2 cellular contexts compared by ENCODE assay signal in the genomic region with DNA sequence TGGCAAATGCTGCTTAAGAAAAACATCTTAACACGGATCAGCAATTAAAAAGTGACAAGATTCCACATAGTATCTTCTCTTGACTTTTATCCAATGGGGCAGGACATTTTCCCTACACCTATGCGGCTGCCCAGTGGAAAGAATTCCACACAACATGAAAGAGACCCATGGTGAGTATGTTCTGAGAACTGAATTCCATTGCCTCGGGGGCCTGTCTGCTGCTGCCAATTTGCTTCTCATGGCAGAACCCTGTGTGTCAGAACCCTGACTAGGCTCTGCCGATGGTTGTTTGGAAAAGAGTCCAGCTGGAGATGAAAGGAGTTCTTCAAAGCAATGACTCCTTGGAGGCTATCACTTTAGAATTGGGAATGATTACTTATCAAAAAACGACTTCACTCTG.
TF ChIP-seq lines count a peak whose summit lies in the region.

No MANE protein-coding gene starts in this region.

TF ChIP-seq in IMR-90, 13 proteins besides CTCF, POLR2A, EP300 and RAD21 (continued from another document):
- TF ChIP-seq, protein P1, sequence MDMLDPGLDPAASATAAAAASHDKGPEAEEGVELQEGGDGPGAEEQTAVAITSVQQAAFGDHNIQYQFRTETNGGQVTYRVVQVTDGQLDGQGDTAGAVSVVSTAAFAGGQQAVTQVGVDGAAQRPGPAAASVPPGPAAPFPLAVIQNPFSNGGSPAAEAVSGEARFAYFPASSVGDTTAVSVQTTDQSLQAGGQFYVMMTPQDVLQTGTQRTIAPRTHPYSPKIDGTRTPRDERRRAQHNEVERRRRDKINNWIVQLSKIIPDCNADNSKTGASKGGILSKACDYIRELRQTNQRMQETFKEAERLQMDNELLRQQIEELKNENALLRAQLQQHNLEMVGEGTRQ (IDR thresholded peaks at IDR 0.05; ENCODE audit: low read depth, low read length): no peak
- TF ChIP-seq ELK1 (IDR thresholded peaks at IDR 0.05; ENCODE audit: borderline replicate concordance, low read depth, low read length) (no peak), MXI1 (IDR thresholded peaks at IDR 0.05; ENCODE audit: borderline replicate concordance, low read depth, low read length) (no peak), NFE2L2 (IDR thresholded peaks at IDR 0.05; ENCODE audit: low read depth, low read length) (no peak), MAFK (IDR thresholded peaks at IDR 0.05; ENCODE audit: low read depth, low read length) (no peak)

TF ChIP-seq in SK-N-SH treated with all-trans-retinoic acid at 6 μM for 48 hours, 23 proteins besides CTCF, POLR2A, EP300 and RAD21 (continued from another document):
- TF ChIP-seq, protein P2, sequence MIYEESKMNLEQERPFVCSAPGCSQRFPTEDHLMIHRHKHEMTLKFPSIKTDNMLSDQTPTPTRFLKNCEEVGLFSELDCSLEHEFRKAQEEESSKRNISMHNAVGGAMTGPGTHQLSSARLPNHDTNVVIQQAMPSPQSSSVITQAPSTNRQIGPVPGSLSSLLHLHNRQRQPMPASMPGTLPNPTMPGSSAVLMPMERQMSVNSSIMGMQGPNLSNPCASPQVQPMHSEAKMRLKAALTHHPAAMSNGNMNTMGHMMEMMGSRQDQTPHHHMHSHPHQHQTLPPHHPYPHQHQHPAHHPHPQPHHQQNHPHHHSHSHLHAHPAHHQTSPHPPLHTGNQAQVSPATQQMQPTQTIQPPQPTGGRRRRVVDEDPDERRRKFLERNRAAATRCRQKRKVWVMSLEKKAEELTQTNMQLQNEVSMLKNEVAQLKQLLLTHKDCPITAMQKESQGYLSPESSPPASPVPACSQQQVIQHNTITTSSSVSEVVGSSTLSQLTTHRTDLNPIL (CRISPR knock-in tag; IDR thresholded peaks at IDR 0.05; ENCODE audit: low read depth): no peak
- TF ChIP-seq GLIS3 (CRISPR knock-in tag; IDR thresholded peaks at IDR 0.05): no peak
- TF ChIP-seq ZFP3 (CRISPR knock-in tag; IDR thresholded peaks at IDR 0.05): no peak
- TF ChIP-seq RARB (CRISPR knock-in tag; IDR thresholded peaks at IDR 0.05): no peak
- no peak for TF ChIP-seq BACH2 (CRISPR knock-in tag; IDR thresholded peaks at IDR 0.05; ENCODE audit: borderline replicate concordance)
- TF ChIP-seq TOX (CRISPR knock-in tag; IDR thresholded peaks at IDR 0.05; ENCODE audit: borderline replicate concordance): no peak
- TF ChIP-seq ZNF565 (CRISPR knock-in tag; conservative IDR thresholded peaks at IDR 0.05; ENCODE audit: low read depth): no peak
- no peak for TF ChIP-seq CSDC2 (CRISPR knock-in tag; IDR thresholded peaks at IDR 0.05)
- TF ChIP-seq, protein P3, sequence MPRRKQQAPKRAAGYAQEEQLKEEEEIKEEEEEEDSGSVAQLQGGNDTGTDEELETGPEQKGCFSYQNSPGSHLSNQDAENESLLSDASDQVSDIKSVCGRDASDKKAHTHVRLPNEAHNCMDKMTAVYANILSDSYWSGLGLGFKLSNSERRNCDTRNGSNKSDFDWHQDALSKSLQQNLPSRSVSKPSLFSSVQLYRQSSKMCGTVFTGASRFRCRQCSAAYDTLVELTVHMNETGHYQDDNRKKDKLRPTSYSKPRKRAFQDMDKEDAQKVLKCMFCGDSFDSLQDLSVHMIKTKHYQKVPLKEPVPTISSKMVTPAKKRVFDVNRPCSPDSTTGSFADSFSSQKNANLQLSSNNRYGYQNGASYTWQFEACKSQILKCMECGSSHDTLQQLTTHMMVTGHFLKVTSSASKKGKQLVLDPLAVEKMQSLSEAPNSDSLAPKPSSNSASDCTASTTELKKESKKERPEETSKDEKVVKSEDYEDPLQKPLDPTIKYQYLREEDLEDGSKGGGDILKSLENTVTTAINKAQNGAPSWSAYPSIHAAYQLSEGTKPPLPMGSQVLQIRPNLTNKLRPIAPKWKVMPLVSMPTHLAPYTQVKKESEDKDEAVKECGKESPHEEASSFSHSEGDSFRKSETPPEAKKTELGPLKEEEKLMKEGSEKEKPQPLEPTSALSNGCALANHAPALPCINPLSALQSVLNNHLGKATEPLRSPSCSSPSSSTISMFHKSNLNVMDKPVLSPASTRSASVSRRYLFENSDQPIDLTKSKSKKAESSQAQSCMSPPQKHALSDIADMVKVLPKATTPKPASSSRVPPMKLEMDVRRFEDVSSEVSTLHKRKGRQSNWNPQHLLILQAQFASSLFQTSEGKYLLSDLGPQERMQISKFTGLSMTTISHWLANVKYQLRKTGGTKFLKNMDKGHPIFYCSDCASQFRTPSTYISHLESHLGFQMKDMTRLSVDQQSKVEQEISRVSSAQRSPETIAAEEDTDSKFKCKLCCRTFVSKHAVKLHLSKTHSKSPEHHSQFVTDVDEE (CRISPR knock-in tag; IDR thresholded peaks at IDR 0.05): no peak
- TF ChIP-seq ZNF70 (CRISPR knock-in tag; IDR thresholded peaks at IDR 0.05): no peak
- no peak for TF ChIP-seq OSR1 (CRISPR knock-in tag; IDR thresholded peaks at IDR 0.05)
- TF ChIP-seq, protein P4, sequence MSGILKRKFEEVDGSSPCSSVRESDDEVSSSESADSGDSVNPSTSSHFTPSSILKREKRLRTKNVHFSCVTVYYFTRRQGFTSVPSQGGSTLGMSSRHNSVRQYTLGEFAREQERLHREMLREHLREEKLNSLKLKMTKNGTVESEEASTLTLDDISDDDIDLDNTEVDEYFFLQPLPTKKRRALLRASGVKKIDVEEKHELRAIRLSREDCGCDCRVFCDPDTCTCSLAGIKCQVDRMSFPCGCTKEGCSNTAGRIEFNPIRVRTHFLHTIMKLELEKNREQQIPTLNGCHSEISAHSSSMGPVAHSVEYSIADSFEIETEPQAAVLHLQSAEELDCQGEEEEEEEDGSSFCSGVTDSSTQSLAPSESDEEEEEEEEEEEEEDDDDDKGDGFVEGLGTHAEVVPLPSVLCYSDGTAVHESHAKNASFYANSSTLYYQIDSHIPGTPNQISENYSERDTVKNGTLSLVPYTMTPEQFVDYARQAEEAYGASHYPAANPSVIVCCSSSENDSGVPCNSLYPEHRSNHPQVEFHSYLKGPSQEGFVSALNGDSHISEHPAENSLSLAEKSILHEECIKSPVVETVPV (CRISPR knock-in tag; IDR thresholded peaks at IDR 0.05): no peak
- no peak for TF ChIP-seq ISL1 (CRISPR knock-in tag; IDR thresholded peaks at IDR 0.05)
- TF ChIP-seq ESRRG (CRISPR knock-in tag; IDR thresholded peaks at IDR 0.05): no peak
- TF ChIP-seq ZFP30 (CRISPR knock-in tag; IDR thresholded peaks at IDR 0.05): no peak
- no peak for TF ChIP-seq SNAI2 (CRISPR knock-in tag; IDR thresholded peaks at IDR 0.05)
- TF ChIP-seq, protein P5, sequence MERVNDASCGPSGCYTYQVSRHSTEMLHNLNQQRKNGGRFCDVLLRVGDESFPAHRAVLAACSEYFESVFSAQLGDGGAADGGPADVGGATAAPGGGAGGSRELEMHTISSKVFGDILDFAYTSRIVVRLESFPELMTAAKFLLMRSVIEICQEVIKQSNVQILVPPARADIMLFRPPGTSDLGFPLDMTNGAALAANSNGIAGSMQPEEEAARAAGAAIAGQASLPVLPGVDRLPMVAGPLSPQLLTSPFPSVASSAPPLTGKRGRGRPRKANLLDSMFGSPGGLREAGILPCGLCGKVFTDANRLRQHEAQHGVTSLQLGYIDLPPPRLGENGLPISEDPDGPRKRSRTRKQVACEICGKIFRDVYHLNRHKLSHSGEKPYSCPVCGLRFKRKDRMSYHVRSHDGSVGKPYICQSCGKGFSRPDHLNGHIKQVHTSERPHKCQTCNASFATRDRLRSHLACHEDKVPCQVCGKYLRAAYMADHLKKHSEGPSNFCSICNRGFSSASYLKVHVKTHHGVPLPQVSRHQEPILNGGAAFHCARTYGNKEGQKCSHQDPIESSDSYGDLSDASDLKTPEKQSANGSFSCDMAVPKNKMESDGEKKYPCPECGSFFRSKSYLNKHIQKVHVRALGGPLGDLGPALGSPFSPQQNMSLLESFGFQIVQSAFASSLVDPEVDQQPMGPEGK (CRISPR knock-in tag; IDR thresholded peaks at IDR 0.05; ENCODE audit: borderline replicate concordance): no peak
- TF ChIP-seq TCF4 (CRISPR knock-in tag; IDR thresholded peaks at IDR 0.05; ENCODE audit: borderline replicate concordance): no peak
